ENCODE assay signal across 10 cellular contexts in the genomic region with DNA sequence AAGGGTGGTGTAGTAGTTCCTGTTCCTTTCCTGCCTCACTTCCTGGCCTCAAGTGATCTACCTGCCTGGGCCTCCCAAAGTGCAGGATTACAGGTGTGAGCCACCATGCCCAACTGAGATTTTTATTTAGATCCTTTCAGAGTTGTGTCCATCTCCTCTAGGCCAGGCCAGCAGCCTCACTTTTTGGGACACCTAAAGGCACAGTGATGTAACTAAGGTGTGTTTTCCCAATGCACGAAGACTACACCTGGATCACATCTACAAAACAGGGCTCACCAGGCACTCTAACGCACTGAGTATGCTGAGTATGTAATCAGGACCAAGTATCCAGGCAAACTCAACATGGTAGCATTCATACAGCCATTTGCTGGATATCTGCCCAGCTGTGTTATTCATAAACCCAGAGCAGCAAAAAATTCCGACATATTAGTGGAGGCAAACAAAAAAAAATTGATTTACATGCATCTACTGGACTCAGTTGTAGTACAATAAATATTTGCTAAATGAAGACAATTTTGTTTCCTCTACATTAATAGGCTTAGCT. TPM values are rescaled to one million over a fixed set of nuclear protein-coding genes. Genes with fewer than 3 reads are reported as not detected.
A peak's percentile ranks its signal among the peaks of the same experiment; 100 is the strongest.
DNase-seq lines count a peak whose midpoint lies in the region; ATAC-seq lines count a peak whose summit lies in the region.
"Had no signal": no experiment of that assay in that cellular context is flagged by ENCODE, and none has a peak within 500 bp of the region (broad histone marks: within the 10 kb centered on the region; RNA-seq: fewer than 3 reads in every experiment).

No MANE protein-coding gene starts in this region.

- no peak overlapping the region for H2BK15ac ChIP-seq in mesenchymal stem cell (ENCODE audit: low read depth, poor library complexity, severe bottlenecking)

- H4K8ac ChIP-seq in mesenchymal stem cell (ENCODE audit: low read length) = peak overlapping the region; percentile 70

- H2AK5ac ChIP-seq in mesenchymal stem cell (ENCODE audit: low read length, severe bottlenecking) = peak overlapping the region; percentile 67

- H3K9me3 ChIP-seq in right cardiac atrium (ENCODE audit: control insufficient read depth, low read length) (no peaks in the 10 kb centered on the region), mesenchymal stem cell (ENCODE audit: control insufficient read depth, low read length) (no peaks in the 10 kb centered on the region), aorta (ENCODE audit: control insufficient read depth, low read length) (no peaks in the 10 kb centered on the region)

- H3K4me2 ChIP-seq in mesenchymal stem cell (ENCODE audit: low read length, poor library complexity, severe bottlenecking) = no peak overlapping the region

- H4K91ac ChIP-seq in mesenchymal stem cell (ENCODE audit: low read length) = no peak overlapping the region

- H2AFZ ChIP-seq in mesenchymal stem cell (ENCODE audit: low read depth, low read length) = no peak overlapping the region

- ATAC-seq in right cardiac atrium = no peak
- no peak for ATAC-seq in Right ventricle myocardium inferior
- no peak for ATAC-seq in aorta (ENCODE audit: low FRiP score)

- no peaks in the 10 kb centered on the region for H3K36me3 ChIP-seq in mesenchymal stem cell (ENCODE audit: control insufficient read depth in 1 of 2, insufficient read depth in 2 of 2, low read depth in 1 of 2, low read length in 2 of 2)
- no peaks in the 10 kb centered on the region for H3K36me3 ChIP-seq in aorta (ENCODE audit: control insufficient read depth in 1 of 2, insufficient read depth in 2 of 2, low read length in 1 of 2)

- H3K18ac ChIP-seq in mesenchymal stem cell (ENCODE audit: low read depth in 1 of 2, low read length in 2 of 2) = peak overlapping the region; percentile 64 to 92

- in situ Hi-C loops in KBM-7 (cut with MboI; ENCODE audit: low pct_unique_long_range_greater_than_20kb, low sequenced_read_pairs) = no loop called here

- H2BK12ac ChIP-seq in mesenchymal stem cell (ENCODE audit: low read length in 2 of 2) = peak overlapping the region; percentile 84 to 91

- peak overlapping the region in 1 of 2 experiments; percentile 44 for H3K14ac ChIP-seq in mesenchymal stem cell (ENCODE audit: low read length in 2 of 2)

- intact Hi-C loops in right cardiac atrium (cut with DNase I) = no loop called here
- intact Hi-C loops in Right ventricle myocardium inferior (cut with DNase I) = loop anchor here (2.0 kb wide), 1 partner anchor 16 kb away; no protein-coding TSS in a partner anchor
- intact Hi-C loops in aorta (cut with DNase I) = no loop called here

- peak overlapping the region; percentile 51 for H2BK120ac ChIP-seq in mesenchymal stem cell (ENCODE audit: low read depth, low read length)

- H3K27ac ChIP-seq in right cardiac atrium (ENCODE audit: low read length) (peak overlapping the region; percentile 49), mesenchymal stem cell (ENCODE audit: low read length, poor library complexity, severe bottlenecking) (peak overlapping the region; percentile 87), aorta (ENCODE audit: low read depth in 1 of 2, low read length in 2 of 2) (peak overlapping the region; percentile 4 to 82)

- peaks cover 9% of the 10 kb centered on the region for H3K79me1 ChIP-seq in mesenchymal stem cell (replicated peaks; ENCODE audit: low read length, poor library complexity, severe bottlenecking)

- H2BK5ac ChIP-seq in mesenchymal stem cell (ENCODE audit: low read depth, low read length, poor library complexity, severe bottlenecking) = peak overlapping the region; percentile 22

- H3K27me3 ChIP-seq in right cardiac atrium (ENCODE audit: control insufficient read depth, insufficient read depth) = no peaks in the 10 kb centered on the region
- H3K27me3 ChIP-seq in mesenchymal stem cell (ENCODE audit: control insufficient read depth in 1 of 2, insufficient read depth in 1 of 2, low read length in 2 of 2) = no peaks in the 10 kb centered on the region
- no peaks in the 10 kb centered on the region for H3K27me3 ChIP-seq in aorta (ENCODE audit: control insufficient read depth in 1 of 2, insufficient read depth in 2 of 2, low read length in 1 of 2)

- H3K4me1 ChIP-seq in right cardiac atrium (ENCODE audit: control insufficient read depth, insufficient read depth, low read length) (peaks cover 17% of the 10 kb centered on the region), mesenchymal stem cell (ENCODE audit: control insufficient read depth, insufficient read depth, low read depth, low read length) (peaks cover 24% of the 10 kb centered on the region), aorta (ENCODE audit: control insufficient read depth in 1 of 2, insufficient read depth in 2 of 2, low read length in 2 of 2) (peaks cover 3 to 17% of the 10 kb centered on the region in 2 donors)

- H3K23ac ChIP-seq in mesenchymal stem cell (ENCODE audit: low read length in 2 of 2) = peak overlapping the region in 1 of 2 experiments; percentile 66

- H3K4me3 ChIP-seq in right cardiac atrium (ENCODE audit: low read length) (no peak overlapping the region), mesenchymal stem cell (ENCODE audit: insufficient read depth in 1 of 2, low read depth in 1 of 2, low read length in 2 of 2) (peak overlapping the region in 1 of 2 experiments; percentile 76), aorta (ENCODE audit: low read length in 2 of 2) (no peak overlapping the region)
- H3K4me3 ChIP-seq: K562 had no signal

- H3K4ac ChIP-seq in mesenchymal stem cell (ENCODE audit: low read depth in 1 of 2, low read length in 2 of 2) = peak overlapping the region; percentile 75 to 92

- peak overlapping the region; percentile 88 for H3K9ac ChIP-seq in mesenchymal stem cell (ENCODE audit: low read length)

- WGBS in right cardiac atrium = 79% methylated on average over 3 of the region's 3 CpGs
- 93% methylated on average over 2 of the region's 3 CpGs for WGBS in mesenchymal stem cell
- whole genome bisulfite sequencing in aorta, 2 donors = 46 to 54% methylated on average over 3 of the region's 3 CpGs

- DNase-seq in right cardiac atrium (no peak), Right ventricle myocardium inferior (ENCODE audit: missing footprints) (no peak), astrocyte of the hippocampus (ENCODE audit: low read depth, low spot score) (peak; percentile 38), mesenchymal stem cell (no peak), aorta (no peak), KBM-7 (no peak), occipital lobe (lab: John Stamatoyannopoulos, UW) (no peak)
- DNase-seq in stimulated activated CD8-positive, alpha-beta memory T cell treated with anti-CD3 and anti-CD28 coated beads, Interleukin-4, amount 100 ng/mL, for 48 hours = no peak
- DNase-seq: DND-41 had no signal

RNA-seq across cellular contexts. Expression of gene LPIN2, which starts 33.8 kb away (rescaled TPM):
- total RNA-seq in right cardiac atrium (10 to 100 TPM; 12.6 to 18.1 (median 14.2) TPM), Right ventricle myocardium inferior (9.9 TPM), aorta (10 to 100 TPM; 34.8 to 42.4 TPM), occipital lobe (39.9 TPM)
- polyA plus RNA-seq in right cardiac atrium (5.0 TPM), aorta (10 to 100 TPM in 1 of 2 donors, 1 to 10 TPM in 1; 9.1 to 16.5 TPM)
- 28.4 TPM for polyA plus RNA-seq in mesenchymal stem cell (2013, experiment 1 of 2)
- polyA plus RNA-seq in mesenchymal stem cell (2013, experiment 2 of 2) = 28.0 TPM
